In the genomic region with DNA sequence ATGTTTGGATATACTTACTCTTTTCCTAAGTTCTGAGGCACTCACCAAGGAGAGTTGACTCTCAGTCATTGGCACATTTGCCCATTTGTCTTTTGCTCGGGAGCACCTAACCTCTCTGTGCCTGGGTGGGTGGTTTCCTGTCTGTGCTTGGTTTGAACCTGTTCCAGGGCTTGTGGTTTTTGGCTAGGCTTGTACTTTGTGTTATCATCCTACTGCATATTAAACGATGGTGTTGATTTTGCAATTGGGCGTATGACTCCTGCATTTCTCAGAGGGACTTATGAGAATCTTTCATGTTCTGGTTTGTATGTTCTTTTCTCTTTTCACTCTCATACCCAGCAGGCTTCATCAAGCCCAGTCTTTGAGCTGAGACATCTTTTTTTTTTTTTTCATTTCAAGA, we compare ENCODE assay signal across 8 cellular contexts.
DNase-seq lines count a peak whose midpoint lies in the region; ATAC-seq and TF ChIP-seq lines count a peak whose summit lies in the region.

No MANE protein-coding gene starts in this region.

- 0 out of 2 replicates have a peak overlapping the region, but pooled peaks have one; percentile 41 for H3K4ac ChIP-seq in IMR-90 (ENCODE audit: low read depth, low read length)

- POLR2A ChIA-PET in IMR-90 (lab: Charles Lee; ENCODE audit: unreplicated experiment): no interaction called here
- POLR2A ChIA-PET in activated CD8-positive, alpha-beta T cell treated with anti-CD3 and anti-CD28 coated beads for 36 hours (lab: Charles Lee): no interaction called here

- no peak overlapping the region for H3K23ac ChIP-seq in IMR-90 (ENCODE audit: low read depth, low read length)

- H3K9ac ChIP-seq in IMR-90 (ENCODE audit: low read depth, low read length): no peak overlapping the region

- in situ Hi-C loops in IMR-90 (cut with MboI; ENCODE audit: low sequenced_read_pairs): loop anchor here (25.0 kb wide), 1 partner anchor 920 kb away; no protein-coding TSS in a partner anchor

- dilution Hi-C loops in IMR-90 (cut with HindIII; ENCODE audit: low sequenced_read_pairs, unreplicated experiment): no loop called here

- peak overlapping the region; percentile 3; the same call in 1 of the 3 replicates for H2BK15ac ChIP-seq in IMR-90 (ENCODE audit: low read depth, low read length)

- H3K27ac ChIP-seq in 22Rv1 (peak overlapping the region; percentile 35; the same call in 1 of the 2 replicates), IMR-90 (ENCODE audit: insufficient read depth, low read length) (no peak overlapping the region), left lung (no peak overlapping the region)

- no peak overlapping the region for H3K4me2 ChIP-seq in IMR-90 (ENCODE audit: low read depth, low read length)

- no peak overlapping the region for H4K91ac ChIP-seq in IMR-90 (ENCODE audit: insufficient read depth, low read depth, low read length)

- no TSS peak for BruUV-seq in IMR-90 (replicated peaks; lab: Mats Ljungman, UMichigan)

- H2BK20ac ChIP-seq in IMR-90 (ENCODE audit: low read depth, low read length): no peak overlapping the region

- H3K9me1 ChIP-seq in IMR-90 (ENCODE audit: insufficient read depth, low read length): no peaks in the 10 kb centered on the region

- no peak overlapping the region for H2AK5ac ChIP-seq in IMR-90 (ENCODE audit: low read depth, low read length)

- no peak overlapping the region for H4K5ac ChIP-seq in IMR-90 (ENCODE audit: low read depth, low read length)

- no peak overlapping the region for H3K56ac ChIP-seq in IMR-90 (ENCODE audit: extremely low read depth, insufficient read depth, low read length)

- H2AK9ac ChIP-seq in IMR-90 (replicated peaks; ENCODE audit: low read depth, low read length, poor library complexity): no peak overlapping the region

- TF ChIP-seq CTCF in 22Rv1 (IDR thresholded peaks at IDR 0.05) (no peak), IMR-90 (conservative IDR thresholded peaks at IDR 0.05; ENCODE audit: low read depth, low read length) (no peak), left lung (IDR thresholded peaks at IDR 0.05) (no peak), GM10266 (IDR thresholded peaks at IDR 0.05; ENCODE audit: control insufficient read depth, insufficient read depth, low read depth, missing control alignments) (no peak)
- TF ChIP-seq CTCF in activated CD8-positive, alpha-beta T cell treated with anti-CD3 and anti-CD28 coated beads for 36 hours (IDR thresholded peaks at IDR 0.05): no peak

- no peak overlapping the region for H2BK5ac ChIP-seq in IMR-90 (ENCODE audit: low read depth, low read length, poor library complexity, severe bottlenecking)

- no peak overlapping the region for H3K14ac ChIP-seq in IMR-90 (replicated peaks; ENCODE audit: low read depth, low read length)

- H3K9me3 Mint-ChIP-seq in activated CD8-positive, alpha-beta T cell treated with anti-CD3 and anti-CD28 coated beads for 36 hours: no peaks in the 10 kb centered on the region

- H3K4me1 Mint-ChIP-seq in activated CD8-positive, alpha-beta T cell treated with anti-CD3 and anti-CD28 coated beads for 36 hours (ENCODE audit: low read depth): peaks cover 13% of the 10 kb centered on the region

- H2AFZ ChIP-seq in IMR-90 (replicated peaks; ENCODE audit: low read length, poor library complexity): no peak overlapping the region

- CTCF ChIA-PET in IMR-90 (lab: Yijun Ruan, JAX): no interaction called here
- CTCF ChIA-PET in activated CD8-positive, alpha-beta T cell treated with anti-CD3 and anti-CD28 coated beads for 36 hours (lab: Charles Lee): no interaction called here

- ATAC-seq in IMR-90 (ENCODE audit: low read depth) (peak; percentile 70), left lung (peak; percentile 82), GM21423 (IDR thresholded peaks at IDR 0.05; ENCODE audit: unreplicated experiment) (no peak), HG03439 (IDR thresholded peaks at IDR 0.05; ENCODE audit: unreplicated experiment) (no peak)
- ATAC-seq in activated CD8-positive, alpha-beta T cell treated with anti-CD3 and anti-CD28 coated beads for 36 hours: peak; percentile 90

- no peak overlapping the region for H3K4me3 ChIP-seq in IMR-90 (ENCODE audit: insufficient read depth, low read depth, low read length)
- H3K4me3 ChIP-seq in left lung: no peak overlapping the region

- H3K27me3 ChIP-seq in IMR-90 (ENCODE audit: control insufficient read depth, insufficient read depth, low read length) (peaks cover 11% of the 10 kb centered on the region), left lung (no peaks in the 10 kb centered on the region)

- no CpG with 5 or more reads among the region's 3 CpGs for WGBS in IMR-90 (ENCODE audit: extremely low coverage in 2 of 2, insufficient read length in 1 of 2), 2 experiments

- H3K18ac ChIP-seq in IMR-90 (ENCODE audit: low read depth, low read length): no peak overlapping the region; the same call in 1 of the 2 replicates

- H3K79me1 ChIP-seq in IMR-90 (ENCODE audit: low read depth in 1 of 2, low read length in 2 of 2): no peaks in the 10 kb centered on the region

- no peak overlapping the region for H4K8ac ChIP-seq in IMR-90 (ENCODE audit: low read depth in 2 of 2, low read length in 2 of 2)

- no peaks in the 10 kb centered on the region for H3K4me1 ChIP-seq in IMR-90 (ENCODE audit: control insufficient read depth, insufficient read depth, low read length)
- H3K4me1 ChIP-seq in left lung: peaks cover 0 to 40% of the 10 kb centered on the region in 2 donors

- intact Hi-C loops in IMR-90 (cut with micrococcal nuclease) (no loop called here), left lung (cut with DNase I) (no loop called here)
- intact Hi-C loops in activated CD8-positive, alpha-beta T cell treated with anti-CD3 and anti-CD28 coated beads for 36 hours (cut with micrococcal nuclease): no loop called here

- H3K27me3 Mint-ChIP-seq in activated CD8-positive, alpha-beta T cell treated with anti-CD3 and anti-CD28 coated beads for 36 hours: peaks cover 7% of the 10 kb centered on the region

- no peaks in the 10 kb centered on the region for H4K20me1 ChIP-seq in IMR-90 (ENCODE audit: insufficient read depth, low read length)

- H3K4me3 Mint-ChIP-seq in activated CD8-positive, alpha-beta T cell treated with anti-CD3 and anti-CD28 coated beads for 36 hours: no peak overlapping the region

- peak; percentile 88 for DNase-seq in IMR-90
- peak; percentile 68 for DNase-seq in activated CD8-positive, alpha-beta T cell treated with anti-CD3 and anti-CD28 coated beads for 36 hours
- peak in 1 of 2 donors; percentile 64 for DNase-seq in left lung
- DNase-seq in GM10266 (ENCODE audit: extremely low spot score): no peak
- no peak for DNase-seq in NCI-H1105 (lab: John Stamatoyannopoulos, UW)

- peak overlapping the region; percentile 10; the same call in 1 of the 2 replicates for H2BK120ac ChIP-seq in IMR-90 (ENCODE audit: low read depth, low read length)

- no peak overlapping the region for H3K27ac Mint-ChIP-seq in activated CD8-positive, alpha-beta T cell treated with anti-CD3 and anti-CD28 coated beads for 36 hours

- no peak for TF ChIP-seq RAD21 in IMR-90 (IDR thresholded peaks at IDR 0.05; ENCODE audit: low read length)

- no peaks in the 10 kb centered on the region for H3K36me3 Mint-ChIP-seq in activated CD8-positive, alpha-beta T cell treated with anti-CD3 and anti-CD28 coated beads for 36 hours (ENCODE audit: low read depth)

- H3K9me3 ChIP-seq in IMR-90 (ENCODE audit: control insufficient read depth, insufficient read depth, low read length) (peaks cover 2% of the 10 kb centered on the region; the same call in 1 of the 2 replicates), left lung (no peaks in the 10 kb centered on the region)

- no peaks in the 10 kb centered on the region for H3K36me3 ChIP-seq in IMR-90 (ENCODE audit: control insufficient read depth, insufficient read depth, low read length)
- H3K36me3 ChIP-seq in left lung: no peaks in the 10 kb centered on the region

- no peak for TF ChIP-seq POLR2A in IMR-90 (IDR thresholded peaks at IDR 0.05; ENCODE audit: low read depth, low read length)

TF ChIP-seq in IMR-90, 13 proteins besides CTCF, POLR2A, EP300 and RAD21:
- TF ChIP-seq CEBPB (IDR thresholded peaks at IDR 0.05; ENCODE audit: low read depth, low read length): peak; percentile 84
- TF ChIP-seq, protein P1, sequence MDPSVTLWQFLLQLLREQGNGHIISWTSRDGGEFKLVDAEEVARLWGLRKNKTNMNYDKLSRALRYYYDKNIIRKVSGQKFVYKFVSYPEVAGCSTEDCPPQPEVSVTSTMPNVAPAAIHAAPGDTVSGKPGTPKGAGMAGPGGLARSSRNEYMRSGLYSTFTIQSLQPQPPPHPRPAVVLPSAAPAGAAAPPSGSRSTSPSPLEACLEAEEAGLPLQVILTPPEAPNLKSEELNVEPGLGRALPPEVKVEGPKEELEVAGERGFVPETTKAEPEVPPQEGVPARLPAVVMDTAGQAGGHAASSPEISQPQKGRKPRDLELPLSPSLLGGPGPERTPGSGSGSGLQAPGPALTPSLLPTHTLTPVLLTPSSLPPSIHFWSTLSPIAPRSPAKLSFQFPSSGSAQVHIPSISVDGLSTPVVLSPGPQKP (IDR thresholded peaks at IDR 0.05; ENCODE audit: borderline replicate concordance, low read depth, low read length): no peak
TF ChIP-seq in IMR-90: peak in this region for 1.

Comparison
In these comparisons a context has a peak if more than half of its experiments do, and no peak if none do; other contexts are left out.
1. ATAC-seq: peak in IMR-90 (single experiment), activated CD8-positive, alpha-beta T cell treated with anti-CD3 and anti-CD28 coated beads for 36 hours (single experiment) and left lung (single experiment); none in GM21423 (single experiment) and HG03439 (single experiment).
2. DNase-seq: peak in IMR-90 (single experiment) and activated CD8-positive, alpha-beta T cell treated with anti-CD3 and anti-CD28 coated beads for 36 hours (single experiment); none in GM10266 (single experiment) and NCI-H1105 (single experiment).